Comparison of ENCODE assay signal across 1 cellular context in the genomic region with DNA sequence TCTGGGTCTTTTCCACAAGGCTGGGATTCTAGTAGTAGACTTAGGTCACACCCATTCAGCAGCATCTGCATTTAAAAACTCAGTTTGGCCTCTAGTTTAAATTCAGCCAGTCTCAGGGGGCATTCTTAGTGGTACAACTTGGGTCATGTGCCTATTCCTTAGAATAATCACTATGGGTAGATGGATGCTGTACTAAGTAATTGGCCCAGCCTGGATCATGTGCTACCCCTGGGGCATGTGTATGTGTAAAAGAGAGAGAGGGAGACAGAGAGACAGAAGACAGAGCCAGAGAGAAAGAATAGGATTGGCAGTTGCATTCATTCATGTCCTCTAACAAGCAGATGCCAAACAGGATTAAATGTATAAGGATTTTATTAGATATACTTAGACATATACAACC.
TF ChIP-seq lines count a peak whose summit lies in the region.

No MANE protein-coding gene starts in this region.

TF ChIP-seq in H1, 55 proteins besides CTCF, POLR2A, EP300 and RAD21 (continued from another document):
- TF ChIP-seq, protein P1, sequence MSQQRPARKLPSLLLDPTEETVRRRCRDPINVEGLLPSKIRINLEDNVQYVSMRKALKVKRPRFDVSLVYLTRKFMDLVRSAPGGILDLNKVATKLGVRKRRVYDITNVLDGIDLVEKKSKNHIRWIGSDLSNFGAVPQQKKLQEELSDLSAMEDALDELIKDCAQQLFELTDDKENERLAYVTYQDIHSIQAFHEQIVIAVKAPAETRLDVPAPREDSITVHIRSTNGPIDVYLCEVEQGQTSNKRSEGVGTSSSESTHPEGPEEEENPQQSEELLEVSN (IDR thresholded peaks at IDR 0.05), result no peak
- TF ChIP-seq HDAC2 (IDR thresholded peaks at IDR 0.05; ENCODE audit: borderline replicate concordance in 1 of 2, low read depth in 2 of 2, low read length in 2 of 2), result no peak
- TF ChIP-seq RNF2 (IDR thresholded peaks at IDR 0.05; ENCODE audit: borderline replicate concordance, low read depth, low read length, missing control alignments, poor library complexity, severe bottlenecking), result no peak
- TF ChIP-seq FOSL1 (IDR thresholded peaks at IDR 0.05; ENCODE audit: insufficient read depth, low read depth, low read length), result no peak
- TF ChIP-seq, protein P2, sequence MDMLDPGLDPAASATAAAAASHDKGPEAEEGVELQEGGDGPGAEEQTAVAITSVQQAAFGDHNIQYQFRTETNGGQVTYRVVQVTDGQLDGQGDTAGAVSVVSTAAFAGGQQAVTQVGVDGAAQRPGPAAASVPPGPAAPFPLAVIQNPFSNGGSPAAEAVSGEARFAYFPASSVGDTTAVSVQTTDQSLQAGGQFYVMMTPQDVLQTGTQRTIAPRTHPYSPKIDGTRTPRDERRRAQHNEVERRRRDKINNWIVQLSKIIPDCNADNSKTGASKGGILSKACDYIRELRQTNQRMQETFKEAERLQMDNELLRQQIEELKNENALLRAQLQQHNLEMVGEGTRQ (IDR thresholded peaks at IDR 0.05; ENCODE audit: low read length), result no peak
- no peak for TF ChIP-seq KDM4A (IDR thresholded peaks at IDR 0.05; ENCODE audit: low read depth, low read length, severe bottlenecking)
- TF ChIP-seq, protein P3, sequence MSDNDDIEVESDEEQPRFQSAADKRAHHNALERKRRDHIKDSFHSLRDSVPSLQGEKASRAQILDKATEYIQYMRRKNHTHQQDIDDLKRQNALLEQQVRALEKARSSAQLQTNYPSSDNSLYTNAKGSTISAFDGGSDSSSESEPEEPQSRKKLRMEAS (IDR thresholded peaks at IDR 0.05), result no peak
- no peak for TF ChIP-seq BRCA1 (IDR thresholded peaks at IDR 0.05; ENCODE audit: low read depth, low read length)
- no peak for TF ChIP-seq KDM5A (IDR thresholded peaks at IDR 0.05; ENCODE audit: low read length)
- TF ChIP-seq, protein P4, sequence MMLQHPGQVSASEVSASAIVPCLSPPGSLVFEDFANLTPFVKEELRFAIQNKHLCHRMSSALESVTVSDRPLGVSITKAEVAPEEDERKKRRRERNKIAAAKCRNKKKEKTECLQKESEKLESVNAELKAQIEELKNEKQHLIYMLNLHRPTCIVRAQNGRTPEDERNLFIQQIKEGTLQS (IDR thresholded peaks at IDR 0.05; ENCODE audit: insufficient read depth, low read depth, low read length), result no peak
